In genomic region chr6:157911786-157912185, GRCh38 we compare ENCODE assay signal across 22 cellular contexts.
A peak's percentile ranks its signal among the peaks of the same experiment; 100 is the strongest.
DNase-seq lines count a peak whose midpoint lies in the region; ATAC-seq and TF ChIP-seq lines count a peak whose summit lies in the region.
"Had no signal": no experiment of that assay in that cellular context is flagged by ENCODE, and none has a peak within 500 bp of the region (broad histone marks: within the 10 kb centered on the region; RNA-seq: fewer than 3 reads in every experiment).

No MANE protein-coding gene starts in this region.

- WGBS in urinary bladder = 56% methylated on average over 5 of the region's 5 CpGs

- in situ Hi-C loops in brain microvascular endothelial cell (cut with HindIII; ENCODE audit: low pct_ligation_motif_present, low sequenced_read_pairs) = no loop called here

- H3K4me1 Mint-ChIP-seq in mesothelial cell of epicardium = peaks cover 12% of the 10 kb centered on the region

- H3K27me3 ChIP-seq in brain microvascular endothelial cell (replicated peaks) = no peaks in the 10 kb centered on the region
- H3K27me3 ChIP-seq: stomach had no signal

- H3K36me3 Mint-ChIP-seq in mesothelial cell of epicardium = peaks cover 54% of the 10 kb centered on the region

- no peaks in the 10 kb centered on the region for H3K4me1 ChIP-seq in urinary bladder (ENCODE audit: insufficient read depth)
- H3K4me1 ChIP-seq: HAP-1 had no signal

- DNase-seq in DMS 273 (lab: John Stamatoyannopoulos, UW; ENCODE audit: unreplicated experiment) = peak; percentile 38
- no peak for DNase-seq in DMS 273 treated with DMSO at 0.1 percent for 48 hours (lab: John Stamatoyannopoulos, UW)
- DNase-seq in brain microvascular endothelial cell = no peak
- no peak for DNase-seq in mesothelial cell of epicardium (ENCODE audit: low spot score in 2 of 2, unreplicated experiment in 2 of 2)
- no peak for DNase-seq in NCI-H1930 (lab: John Stamatoyannopoulos, UW)
- no peak for DNase-seq in globus pallidus (ENCODE audit: low spot score)
- DNase-seq: activated CD8-positive, alpha-beta T cell treated with anti-CD3 and anti-CD28 coated beads, Interleukin-2, amount 10 ng/mL, durations not matched to agents 7 days and 5 days; central memory CD4-positive, alpha-beta T cell; DMS153; effector memory CD4-positive, alpha-beta T cell; GF-D8; MM.1S; NCI-H1694; RPMI8226; stomach; T-cell had no signal

- H3K9me3 Mint-ChIP-seq in mesothelial cell of epicardium = peaks cover 9% of the 10 kb centered on the region
- H3K9me3 Mint-ChIP-seq: T-cell had no signal

- H3K4me3 ChIP-seq in brain microvascular endothelial cell (ENCODE audit: low read depth, low read length) = no peak overlapping the region
- no peak overlapping the region for H3K4me3 ChIP-seq in urinary bladder (ENCODE audit: low read depth, low read length)
- H3K4me3 ChIP-seq: GM12878, HAP-1, stomach had no signal

- H3K36me3 ChIP-seq in brain microvascular endothelial cell (replicated peaks) (peaks cover 30% of the 10 kb centered on the region), urinary bladder (ENCODE audit: insufficient read depth) (peaks cover 2% of the 10 kb centered on the region)

- TF ChIP-seq CTCF in brain microvascular endothelial cell (IDR thresholded peaks at IDR 0.05; ENCODE audit: low read depth, low read length, missing control alignments) (no peak), mesothelial cell of epicardium (IDR thresholded peaks at IDR 0.05; ENCODE audit: unreplicated experiment) (no peak)

- H3K27ac ChIP-seq in brain microvascular endothelial cell (peak overlapping the region; percentile 48), urinary bladder (ENCODE audit: low read depth) (peak overlapping the region; percentile 64)
- H3K27ac ChIP-seq: 22Rv1, C4-2B had no signal

- H3K4me3 Mint-ChIP-seq in mesothelial cell of epicardium = no peak overlapping the region
- H3K4me3 Mint-ChIP-seq: activated CD8-positive, alpha-beta T cell treated with anti-CD3 and anti-CD28 coated beads, Interleukin-2, amount 10 ng/mL, durations not matched to agents 7 days and 5 days; T-cell had no signal

- no peaks in the 10 kb centered on the region for H3K27me3 Mint-ChIP-seq in mesothelial cell of epicardium (ENCODE audit: low read depth)
- H3K27me3 Mint-ChIP-seq: T-cell had no signal

- no peak for ATAC-seq in GM21423 (IDR thresholded peaks at IDR 0.05; ENCODE audit: unreplicated experiment)
- ATAC-seq: activated CD8-positive, alpha-beta T cell treated with anti-CD3 and anti-CD28 coated beads, Interleukin-2, amount 10 ng/mL, durations not matched to agents 7 days and 5 days; GM12878; T-cell had no signal

- peak overlapping the region; percentile 74 for H3K27ac Mint-ChIP-seq in mesothelial cell of epicardium
- H3K27ac Mint-ChIP-seq: activated CD8-positive, alpha-beta T cell treated with anti-CD3 and anti-CD28 coated beads, Interleukin-2, amount 10 ng/mL, durations not matched to agents 7 days and 5 days had no signal
